In genomic region chr7:151375530-151376217, GRCh38 we compare ENCODE assay signal across 14 cellular contexts. TPM values are rescaled to one million over a fixed set of nuclear protein-coding genes. Genes with fewer than 3 reads are reported as not detected.
"Had no signal": no experiment of that assay in that cellular context is flagged by ENCODE, and none has a peak within 500 bp of the region (broad histone marks: within the 10 kb centered on the region; RNA-seq: fewer than 3 reads in every experiment).

No MANE protein-coding gene starts in this region.

- H3K9me3 ChIP-seq: gastroesophageal sphincter, neutrophil, prostate gland, right lobe of liver, testis had no signal

- H3K27ac ChIP-seq: gastroesophageal sphincter, neutrophil, prostate gland, right lobe of liver, testis had no signal

- H3K9me3 Mint-ChIP-seq: activated naive CD4-positive, alpha-beta T cell treated with anti-CD3 and anti-CD28 coated beads for 36 hours; activated T-helper 1 cell treated with anti-CD3 and anti-CD28 coated beads, Interleukin-12 subunit alpha, Interleukin-12 subunit beta, Interleukin-2, Interleukin-4 antibody, amounts not matched to agents 30 ng/mL and 10 ng/mL and 1 ng/mL, durations not matched to agents 14 hours and 24 hours and 36 hours; dendritic cell treated with granulocyte-macrophage colony-stimulating factor and Interleukin-4, amounts not matched to agents 40 ng/mL and 50 ng/mL, for 4 days had no signal

- H3K4me3 Mint-ChIP-seq: activated naive CD4-positive, alpha-beta T cell treated with anti-CD3 and anti-CD28 coated beads for 36 hours; activated T-helper 1 cell treated with anti-CD3 and anti-CD28 coated beads, Interleukin-12 subunit alpha, Interleukin-12 subunit beta, Interleukin-2, Interleukin-4 antibody, amounts not matched to agents 30 ng/mL and 10 ng/mL and 1 ng/mL, durations not matched to agents 14 hours and 24 hours and 36 hours; dendritic cell treated with granulocyte-macrophage colony-stimulating factor and Interleukin-4, amounts not matched to agents 40 ng/mL and 50 ng/mL, for 4 days had no signal

- H3K4me3 ChIP-seq: gastroesophageal sphincter, prostate gland, right lobe of liver, testis had no signal

- H3K27ac Mint-ChIP-seq: activated naive CD4-positive, alpha-beta T cell treated with anti-CD3 and anti-CD28 coated beads for 36 hours; activated T-helper 1 cell treated with anti-CD3 and anti-CD28 coated beads, Interleukin-12 subunit alpha, Interleukin-12 subunit beta, Interleukin-2, Interleukin-4 antibody, amounts not matched to agents 30 ng/mL and 10 ng/mL and 1 ng/mL, durations not matched to agents 14 hours and 24 hours and 36 hours; dendritic cell treated with granulocyte-macrophage colony-stimulating factor and Interleukin-4, amounts not matched to agents 40 ng/mL and 50 ng/mL, for 4 days had no signal

- FAIRE-seq: kidney had no signal

- H3K4me1 ChIP-seq: prostate gland, right lobe of liver, testis had no signal

- ATAC-seq: gastroesophageal sphincter, right lobe of liver, SK-N-SH treated with all-trans-retinoic acid at 6 μM for 48 hours had no signal

- H3K27me3 ChIP-seq: gastroesophageal sphincter, right lobe of liver, testis had no signal

- DNase-seq: activated CD4-positive, alpha-beta T cell treated with anti-CD3 and anti-CD28 coated beads, Interleukin-2, amount 50 U/mL, for 4 hours; activated naive CD4-positive, alpha-beta T cell treated with anti-CD3 and anti-CD28 coated beads for 36 hours; kidney; stimulated activated CD4-positive, alpha-beta T cell treated with anti-CD3 and anti-CD28 coated beads, Interleukin-2, amount 100 ng/mL, for 24 hours; stimulated activated naive CD4-positive, alpha-beta T cell; testis had no signal

RNA-seq across cellular contexts. Expression of gene WDR86, which starts 34.2 kb away (rescaled TPM):
- total RNA-seq: activated naive CD4-positive, alpha-beta T cell treated with anti-CD3 and anti-CD28 coated beads for 36 hours; activated T-helper 1 cell treated with anti-CD3 and anti-CD28 coated beads, Interleukin-12 subunit alpha, Interleukin-12 subunit beta, Interleukin-2, Interleukin-4 antibody, amounts not matched to agents 30 ng/mL and 10 ng/mL and 1 ng/mL, durations not matched to agents 14 hours and 24 hours and 36 hours; T-helper 2 cell treated with Interferon-gamma antibody and Interleukin-4, amounts not matched to agents 100 ng/mL and 5 ng/mL, for 36 hours had no signal
